10 cellular contexts compared by ENCODE assay signal in the genomic region with DNA sequence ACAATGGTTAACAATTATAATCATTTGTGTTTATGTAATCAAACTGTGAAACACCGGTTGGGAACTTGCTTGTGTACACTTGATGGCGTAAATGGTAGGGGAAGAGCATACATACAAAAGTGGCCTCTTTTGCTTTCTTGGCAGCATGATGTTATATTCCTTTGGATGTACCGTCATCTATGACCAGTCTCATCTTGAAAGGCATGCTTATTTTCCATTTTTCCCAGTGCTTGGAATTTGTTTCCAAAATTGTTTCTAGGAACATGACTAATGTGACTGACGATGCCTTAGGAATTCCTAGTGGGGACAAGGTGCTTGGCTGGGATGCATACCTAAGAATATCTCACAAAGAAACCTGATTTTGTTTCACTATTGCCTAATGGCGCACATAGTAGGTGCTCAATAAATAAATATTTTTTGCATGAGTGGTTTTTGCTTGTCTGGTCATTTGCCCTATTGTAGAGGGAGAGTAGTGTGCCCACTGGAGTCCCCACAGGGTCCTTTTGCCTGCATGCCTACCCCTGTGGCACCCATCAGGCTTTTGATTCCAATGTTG. TPM values are rescaled to one million over a fixed set of nuclear protein-coding genes. Genes with fewer than 3 reads are reported as not detected.
DNase-seq lines count a peak whose midpoint lies in the region; ATAC-seq, FAIRE-seq and TF ChIP-seq lines count a peak whose summit lies in the region.
"Had no signal": no experiment of that assay in that cellular context is flagged by ENCODE, and none has a peak within 500 bp of the region (broad histone marks: within the 10 kb centered on the region; RNA-seq: fewer than 3 reads in every experiment).

No MANE protein-coding gene starts in this region.

- peaks cover 79% of the 10 kb centered on the region for H3K36me3 ChIP-seq in endodermal cell (ENCODE audit: control insufficient read depth, insufficient read depth, low read length)

- H3K9ac ChIP-seq in endodermal cell (ENCODE audit: extremely low read depth, low read length, poor library complexity, severe bottlenecking): no peak overlapping the region

- no peak overlapping the region for H3K27ac ChIP-seq in endodermal cell (ENCODE audit: low read depth, low read length)

- H3K4me1 Mint-ChIP-seq in endodermal cell: peaks cover 9% of the 10 kb centered on the region

- no peaks in the 10 kb centered on the region for H3K9me3 ChIP-seq in endodermal cell (ENCODE audit: control insufficient read depth, low read length)

- H3K36me3 Mint-ChIP-seq in endodermal cell (ENCODE audit: low read depth): peaks cover 72% of the 10 kb centered on the region

- H3K27ac Mint-ChIP-seq in endodermal cell: peak overlapping the region; percentile 39

- no peaks in the 10 kb centered on the region for H3K9me3 Mint-ChIP-seq in endodermal cell

- no peak overlapping the region for H3K4me3 Mint-ChIP-seq in endodermal cell

- no peaks in the 10 kb centered on the region for H3K27me3 ChIP-seq in endodermal cell (ENCODE audit: control insufficient read depth, insufficient read depth, low read length, poor library complexity, severe bottlenecking)

- H3K27me3 Mint-ChIP-seq in endodermal cell (ENCODE audit: insufficient read depth): no peaks in the 10 kb centered on the region

- no peak for FAIRE-seq in D721Med (lab: Jason Lieb, UNC)

- no peak for ATAC-seq in GM21528 (IDR thresholded peaks at IDR 0.05; ENCODE audit: low FRiP score, unreplicated experiment)

- 95 to 100% methylated on average over 5 of the region's 5 CpGs for WGBS in endodermal cell (ENCODE audit: insufficient coverage in 1 of 2, insufficient read length in 1 of 2), 2 experiments

- H3K4me1 ChIP-seq in endodermal cell (ENCODE audit: control insufficient read depth, insufficient read depth, low read length): no peaks in the 10 kb centered on the region

- H3K4me3 ChIP-seq in endodermal cell (ENCODE audit: low read length): no peak overlapping the region

- DNase-seq in EH (ENCODE audit: low read depth) (peak; percentile 91), RPMI7951 (ENCODE audit: low read depth) (peak; percentile 17), endodermal cell (no peak), pulmonary artery endothelial cell (ENCODE audit: low read depth, low spot score) (peak; percentile 55), NCI-H146 treated with DMSO at 0.1 percent for 48 hours (lab: John Stamatoyannopoulos, UW; ENCODE audit: unreplicated experiment) (no peak), D721Med (ENCODE audit: insufficient read length, low spot score) (no peak)
- DNase-seq in stimulated activated CD4-positive, alpha-beta T cell treated with anti-CD3 and anti-CD28 coated beads, Interleukin-4, amount 100 ng/mL, for 1 hour: no peak
- DNase-seq: effector CD8-positive, alpha-beta T cell; NCI-H2227 treated with DMSO at 0.1 percent for 48 hours had no signal

- TF ChIP-seq CTCF in endodermal cell (conservative IDR thresholded peaks at IDR 0.05) (no peak), D721Med (IDR thresholded peaks at IDR 0.05; ENCODE audit: insufficient read depth, missing control alignments) (no peak)

RNA-seq across cellular contexts. Expression of gene SAE1, which starts 45.5 kb away (rescaled TPM):
- 251 and 272 TPM in 2 replicates for total RNA-seq in RPMI7951 (2014; rRNA removed; shearing (Covaris generic))
- total RNA-seq in endodermal cell: 100 to 1,000 TPM; 187 to 240 TPM
- polyA plus RNA-seq in endodermal cell (2013, experiment 1 of 2): 185 TPM
- polyA plus RNA-seq in endodermal cell (2013, experiment 2 of 2): 176 TPM
- total RNA-seq in pulmonary artery endothelial cell: 210 and 246 TPM in 2 replicates

RNA-seq across cellular contexts. Expression of gene BBC3, which starts 54.9 kb away (rescaled TPM):
- total RNA-seq in RPMI7951 (2014; rRNA removed; shearing (Covaris generic)): 1.8 and 2.2 TPM in 2 replicates
- total RNA-seq in endodermal cell (10 to 100 TPM in 1 of 2 donors, 1 to 10 TPM in 1; 8.8 to 13.4 TPM), pulmonary artery endothelial cell (17.1 and 24.2 TPM in 2 replicates)
- 25.1 TPM for polyA plus RNA-seq in endodermal cell (2013, experiment 1 of 2)
- polyA plus RNA-seq in endodermal cell (2013, experiment 2 of 2): 23.6 TPM

Comparison
In these comparisons a context has a peak if more than half of its experiments do, and no peak if none do; other contexts are left out.
1. DNase-seq: peak in EH (single experiment), RPMI7951 (single experiment) and pulmonary artery endothelial cell (single experiment); none in endodermal cell (single experiment), NCI-H146 treated with DMSO at 0.1 percent for 48 hours (single experiment), stimulated activated CD4-positive, alpha-beta T cell treated with anti-CD3 and anti-CD28 coated beads, Interleukin-4, amount 100 ng/mL, for 1 hour (single experiment) and D721Med (single experiment).